In the genomic region with DNA sequence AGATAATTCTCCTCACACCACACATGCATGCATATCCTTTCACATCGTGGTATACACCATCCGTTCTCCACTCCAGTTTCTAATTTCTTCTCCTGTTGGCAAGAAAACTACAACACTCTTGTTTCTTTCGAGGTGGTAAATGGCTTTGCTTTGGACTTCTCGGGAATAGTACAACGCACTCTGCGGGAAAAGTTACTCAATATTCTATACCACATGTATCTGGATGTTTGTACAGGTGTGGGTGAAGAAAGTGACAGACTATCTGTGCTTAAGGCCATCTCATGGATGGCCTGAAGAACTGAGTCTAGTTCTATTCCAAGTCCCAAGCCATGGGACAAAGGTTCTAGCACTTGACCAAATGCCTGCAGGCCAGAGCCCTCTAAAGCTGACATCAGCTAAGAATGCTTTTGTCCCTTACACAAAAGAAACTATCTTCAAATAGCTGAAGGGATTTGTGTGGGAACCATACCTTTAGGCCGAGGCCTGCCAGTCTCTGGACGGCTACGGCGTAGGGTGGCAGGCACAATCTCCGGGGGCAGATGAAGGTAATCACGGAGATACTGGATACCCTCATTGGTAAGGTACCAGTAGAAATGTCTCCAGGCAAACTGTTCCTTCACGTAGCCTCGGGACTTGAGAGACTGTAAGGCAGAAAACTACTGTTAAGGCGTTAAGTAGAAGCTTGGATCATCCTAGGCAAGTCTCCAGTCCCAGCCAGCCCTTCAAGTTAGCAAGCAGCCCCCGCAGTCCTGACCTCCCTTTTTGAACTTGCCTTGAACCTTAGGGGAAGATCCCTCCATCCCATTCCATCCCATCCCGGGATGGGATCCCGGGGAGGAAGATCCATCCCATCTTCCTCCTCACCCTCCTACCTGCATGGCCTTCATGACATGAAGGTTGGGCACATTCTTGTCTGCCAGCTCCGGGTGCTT, we compare ENCODE assay signal across 9 cellular contexts. TPM values are rescaled to one million over a fixed set of nuclear protein-coding genes. Genes with fewer than 3 reads are reported as not detected.
DNase-seq lines count a peak whose midpoint lies in the region; ATAC-seq and TF ChIP-seq lines count a peak whose summit lies in the region.
"Had no signal": no experiment of that assay in that cellular context is flagged by ENCODE, and none has a peak within 500 bp of the region (broad histone marks: within the 10 kb centered on the region; RNA-seq: fewer than 3 reads in every experiment).

No MANE protein-coding gene starts in this region.

- peak overlapping the region; percentile 93 for H3K4me3 Mint-ChIP-seq in natural killer cell treated with Interleukin-12 subunit alpha and Interleukin-12 subunit beta and Interleukin-15 and Interleukin-18, amount 100 ng/mL, for 72 hours

- DNase-seq in MM.1S (no peak), occipital lobe (lab: John Stamatoyannopoulos, UW) (no peak), NCI-H2029 treated with DMSO at 0.1 percent for 48 hours (lab: John Stamatoyannopoulos, UW) (no peak), activated gamma-delta T cell treated with Interleukin-2 at 50 U/mL for 16 hours (no peak)
- no peak for DNase-seq in natural killer cell treated with Interleukin-12 subunit alpha and Interleukin-12 subunit beta and Interleukin-15 and Interleukin-18, amount 100 ng/mL, for 72 hours (ENCODE audit: low spot score)

- no peaks in the 10 kb centered on the region for H3K27me3 Mint-ChIP-seq in natural killer cell treated with Interleukin-12 subunit alpha and Interleukin-12 subunit beta and Interleukin-15 and Interleukin-18, amount 100 ng/mL, for 72 hours

- peak overlapping the region; percentile 80 to 98 (median 93) for H3K4me2 ChIP-seq in BLaER1 treated with 17β-estradiol and CSF1 and Interleukin-3, amounts not matched to agents 10 nM and 100 nM
- H3K4me2 ChIP-seq in MM.1S (ENCODE audit: low read depth, low read length), result peak overlapping the region; percentile 82

- H3K36me3 ChIP-seq in BLaER1 treated with 17β-estradiol and CSF1 and Interleukin-3, amounts not matched to agents 10 nM and 100 nM, result peaks cover 53 to 59% (median 56%) of the 10 kb centered on the region in 11 experiments
- H3K36me3 ChIP-seq in MM.1S (replicated peaks; ENCODE audit: insufficient read depth, low read length), result peaks cover 19% of the 10 kb centered on the region; the same call in 1 of the 2 replicates
- H3K36me3 ChIP-seq in duodenal mucosa (ENCODE audit: control insufficient read depth in 1 of 2, insufficient read depth in 2 of 2, low read length in 2 of 2), result peaks cover 23 to 50% of the 10 kb centered on the region in 2 donors

- H3K79me2 ChIP-seq in MM.1S (ENCODE audit: low read length), result peaks cover 59% of the 10 kb centered on the region

- H3K36me3 Mint-ChIP-seq in natural killer cell treated with Interleukin-12 subunit alpha and Interleukin-12 subunit beta and Interleukin-15 and Interleukin-18, amount 100 ng/mL, for 72 hours, result peaks cover 10% of the 10 kb centered on the region

- peaks cover 0 to under 1% (median 0%) of the 10 kb centered on the region in 11 experiments; a peak in 1 of 22 replicates for H3K9me3 ChIP-seq in BLaER1 treated with 17β-estradiol and CSF1 and Interleukin-3, amounts not matched to agents 10 nM and 100 nM (replicated peaks in 1 of 11)
- no peaks in the 10 kb centered on the region for H3K9me3 ChIP-seq in MM.1S (replicated peaks; ENCODE audit: insufficient read depth, low read length)
- H3K9me3 ChIP-seq in duodenal mucosa (ENCODE audit: control insufficient read depth in 1 of 2, low read length in 2 of 2), result no peaks in the 10 kb centered on the region

- H3K4me1 ChIP-seq in BLaER1 treated with 17β-estradiol and CSF1 and Interleukin-3, amounts not matched to agents 10 nM and 100 nM, result peaks cover 30 to 50% (median 39%) of the 10 kb centered on the region in 10 experiments
- H3K4me1 ChIP-seq in MM.1S (ENCODE audit: low read length) (peaks cover 10% of the 10 kb centered on the region), duodenal mucosa (ENCODE audit: control insufficient read depth in 1 of 2, insufficient read depth in 2 of 2, low read length in 2 of 2) (peaks cover 10 to 15% of the 10 kb centered on the region in 2 donors)

- H3K4me1 Mint-ChIP-seq in natural killer cell treated with Interleukin-12 subunit alpha and Interleukin-12 subunit beta and Interleukin-15 and Interleukin-18, amount 100 ng/mL, for 72 hours (ENCODE audit: low read depth in 2 of 2), result peaks cover 18 to 21% of the 10 kb centered on the region in 2 donors

- peak overlapping the region in 10 of 11 experiments; percentile 87 to 99 (median 94); a peak in 21 of 22 replicates for H3K27ac ChIP-seq in BLaER1 treated with 17β-estradiol and CSF1 and Interleukin-3, amounts not matched to agents 10 nM and 100 nM
- H3K27ac ChIP-seq in MM.1S (ENCODE audit: low read length) (no peak overlapping the region), duodenal mucosa (ENCODE audit: low read depth, low read length) (no peak overlapping the region)

- no peak for TF ChIP-seq CTCF in MM.1S (IDR thresholded peaks at IDR 0.05; ENCODE audit: low read length)

- H3K9me2 ChIP-seq in MM.1S (replicated peaks; ENCODE audit: insufficient read depth, low read length), result no peaks in the 10 kb centered on the region

- peak overlapping the region; percentile 91 to 100 (median 97) for H3K9ac ChIP-seq in BLaER1 treated with 17β-estradiol and CSF1 and Interleukin-3, amounts not matched to agents 10 nM and 100 nM
- peak overlapping the region; percentile 98 for H3K9ac ChIP-seq in MM.1S (ENCODE audit: low read length)
- H3K9ac ChIP-seq in duodenal mucosa (ENCODE audit: low read depth in 1 of 2, low read length in 2 of 2), result peak overlapping the region; percentile 96 to 98

- no peaks in the 10 kb centered on the region for H3K9me3 Mint-ChIP-seq in natural killer cell treated with Interleukin-12 subunit alpha and Interleukin-12 subunit beta and Interleukin-15 and Interleukin-18, amount 100 ng/mL, for 72 hours

- H3K4me3 ChIP-seq in BLaER1 treated with 17β-estradiol and CSF1 and Interleukin-3, amounts not matched to agents 10 nM and 100 nM, result peak overlapping the region; percentile 73 to 99 (median 90)
- H3K4me3 ChIP-seq in MM.1S (ENCODE audit: low read length), result peak overlapping the region; percentile 94
- peak overlapping the region; percentile 89 to 98 for H3K4me3 ChIP-seq in duodenal mucosa (ENCODE audit: low read depth in 1 of 2, low read length in 2 of 2)

- H4K20me1 ChIP-seq in BLaER1 treated with 17β-estradiol and CSF1 and Interleukin-3, amounts not matched to agents 10 nM and 100 nM, result peaks cover 49 to 63% (median 59%) of the 10 kb centered on the region in 11 experiments; a peak in 21 of 22 replicates
- H4K20me1 ChIP-seq in MM.1S (ENCODE audit: insufficient read depth, low read length), result peaks cover 3% of the 10 kb centered on the region; the same call in 1 of the 2 replicates

- no peaks in the 10 kb centered on the region for H3K27me3 ChIP-seq in BLaER1 treated with 17β-estradiol and CSF1 and Interleukin-3, amounts not matched to agents 10 nM and 100 nM
- H3K27me3 ChIP-seq in MM.1S (replicated peaks; ENCODE audit: insufficient read depth, low read length) (no peaks in the 10 kb centered on the region), duodenal mucosa (ENCODE audit: control insufficient read depth in 1 of 2, insufficient read depth in 2 of 2, low read length in 2 of 2) (no peaks in the 10 kb centered on the region)

- no peak for ATAC-seq in natural killer cell treated with Interleukin-12 subunit alpha and Interleukin-12 subunit beta and Interleukin-15 and Interleukin-18, amount 100 ng/mL, for 72 hours
- ATAC-seq in GM19395 (IDR thresholded peaks at IDR 0.05; ENCODE audit: unreplicated experiment), result no peak

- no peak overlapping the region for H2AFZ ChIP-seq in MM.1S (ENCODE audit: low read length)

- peak overlapping the region; percentile 99 for H3K27ac Mint-ChIP-seq in natural killer cell treated with Interleukin-12 subunit alpha and Interleukin-12 subunit beta and Interleukin-15 and Interleukin-18, amount 100 ng/mL, for 72 hours

- peaks cover 3% of the 10 kb centered on the region; the same call in 1 of the 2 replicates for H3F3A ChIP-seq in MM.1S (ENCODE audit: insufficient read depth, low read length)

RNA-seq across cellular contexts. Expression of a gene that starts 1.4 kb away (rescaled TPM):
- total RNA-seq in natural killer cell treated with Interleukin-12 subunit alpha and Interleukin-12 subunit beta and Interleukin-15 and Interleukin-18, amount 100 ng/mL, for 72 hours, result 1,000 to 10,000 TPM in 1 of 2 donors, 100 to 1,000 TPM in 1; 874 to 1,112 TPM
- total RNA-seq in occipital lobe, result 1,021 TPM

RNA-seq across cellular contexts. Expression of a gene that starts 32.0 kb away (rescaled TPM):
- total RNA-seq in natural killer cell treated with Interleukin-12 subunit alpha and Interleukin-12 subunit beta and Interleukin-15 and Interleukin-18, amount 100 ng/mL, for 72 hours, result 10 to 100 TPM in 1 of 2 donors, 1 to 10 TPM in 1; 9.2 to 15.4 TPM
- 116 TPM for total RNA-seq in occipital lobe

RNA-seq across cellular contexts. Expression of a gene that starts 41.4 kb away (rescaled TPM):
- total RNA-seq in natural killer cell treated with Interleukin-12 subunit alpha and Interleukin-12 subunit beta and Interleukin-15 and Interleukin-18, amount 100 ng/mL, for 72 hours, result under 1 TPM in 1 of 2 donors, not detected in 1; 0.19 TPM
- 2.8 TPM for total RNA-seq in occipital lobe
- total RNA-seq: RPMI7951 had no signal

Comparison
In these comparisons a context has a peak if more than half of its experiments do, and no peak if none do; other contexts are left out.
1. H3K27ac ChIP-seq: peak in BLaER1 treated with 17β-estradiol and CSF1 and Interleukin-3, amounts not matched to agents 10 nM and 100 nM (10 of 11); none in MM.1S (single experiment) and duodenal mucosa (single experiment).
2. Peak in every context shown above with its lines, with median percentiles within 50 percentile points of each other: H3K4me3 ChIP-seq and H3K9ac ChIP-seq.